Comparison of ENCODE assay signal across 19 cellular contexts in the genomic region with DNA sequence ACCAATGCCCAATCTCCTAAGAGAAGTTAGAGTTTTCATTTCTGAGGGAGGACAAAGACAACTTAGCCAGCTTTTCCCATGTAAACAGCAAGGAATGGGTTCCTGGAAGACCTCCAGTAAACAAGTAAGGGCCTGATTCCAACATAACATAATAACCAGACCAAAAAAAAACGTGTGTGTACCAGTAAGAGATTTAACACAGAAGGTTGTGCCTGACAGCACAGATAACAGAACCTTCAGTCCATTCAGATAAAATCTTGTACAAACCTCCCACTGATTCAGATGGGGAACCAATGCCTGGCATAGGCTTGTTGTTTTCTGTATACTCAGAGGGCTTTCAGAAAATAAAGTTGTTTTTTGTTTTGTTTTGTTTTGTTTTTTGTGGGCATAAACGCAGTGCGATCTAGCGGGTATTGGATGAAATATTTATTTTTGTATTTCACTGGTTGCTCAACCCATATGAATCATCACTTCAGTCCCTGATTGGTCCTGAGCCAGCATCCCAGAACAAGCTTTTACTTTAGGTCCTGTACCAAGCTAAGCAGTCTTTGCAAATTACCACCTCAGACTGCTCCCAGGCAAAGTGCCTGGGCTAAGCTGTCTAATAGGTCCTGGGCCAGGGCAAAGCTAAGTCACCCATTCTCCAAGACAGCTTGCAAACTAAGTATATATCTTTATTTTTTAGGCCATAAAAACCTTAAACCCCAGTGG. TPM values are rescaled to one million over a fixed set of nuclear protein-coding genes. Genes with fewer than 3 reads are reported as not detected.
"Had no signal": no experiment of that assay in that cellular context is flagged by ENCODE, and none has a peak within 500 bp of the region (broad histone marks: within the 10 kb centered on the region; RNA-seq: fewer than 3 reads in every experiment).

No MANE protein-coding gene starts in this region.

RNA-seq across cellular contexts. Expression of gene CDY1B, which starts 8.7 kb away (rescaled TPM):
- total RNA-seq: naive thymus-derived CD8-positive, alpha-beta T cell; natural killer cell treated with Interleukin-12 subunit alpha and Interleukin-12 subunit beta and Interleukin-15 and Interleukin-18, amount 100 ng/mL, for 72 hours; neural crest cell; omental fat pad; osteocyte; pancreas; posterior vena cava; prostate gland; pulmonary artery endothelial cell; right atrium auricular region; sciatic nerve; smooth muscle cell; spleen; suprapubic skin; thyroid gland; tibial nerve; upper lobe of left lung; urinary bladder; uterus had no signal
